ENCODE assay signal across 1 cellular context in the genomic region with DNA sequence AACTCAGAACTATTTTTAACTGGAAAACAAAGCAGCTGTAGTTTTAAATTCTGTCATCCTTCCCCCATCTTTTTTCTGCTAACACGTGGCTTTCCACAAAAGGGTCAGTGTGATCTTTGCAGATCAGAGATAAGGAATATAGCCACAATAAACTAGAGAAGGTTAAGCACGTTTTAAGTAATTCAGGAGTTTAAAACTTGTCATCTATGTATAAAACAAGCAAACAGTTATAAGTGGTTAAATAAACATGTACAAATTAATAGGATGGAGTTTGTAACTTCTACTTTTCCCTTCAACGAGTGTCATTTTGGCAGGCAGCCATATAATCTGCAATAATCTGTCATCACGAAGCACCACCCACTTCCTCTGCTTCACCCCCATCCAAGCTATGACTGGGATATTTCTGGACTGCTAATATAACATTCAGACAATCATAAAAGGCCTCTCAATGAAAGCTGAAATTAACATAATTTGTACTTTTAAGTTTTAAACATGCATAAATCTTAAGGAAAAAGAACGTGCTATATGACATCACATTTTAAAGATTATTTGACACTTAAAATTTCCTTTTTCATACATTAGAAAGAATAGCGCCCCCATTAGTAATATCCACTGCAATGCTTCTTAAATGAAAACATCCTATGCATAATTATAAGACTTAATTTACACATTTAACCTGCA.
A peak's percentile ranks its signal among the peaks of the same experiment; 100 is the strongest.
TF ChIP-seq lines count a peak whose summit lies in the region.

No MANE protein-coding gene starts in this region.

TF ChIP-seq in K562, 482 proteins besides CTCF, POLR2A, EP300 and RAD21 (continued from another document and continues in another):
- TF ChIP-seq, protein P1, sequence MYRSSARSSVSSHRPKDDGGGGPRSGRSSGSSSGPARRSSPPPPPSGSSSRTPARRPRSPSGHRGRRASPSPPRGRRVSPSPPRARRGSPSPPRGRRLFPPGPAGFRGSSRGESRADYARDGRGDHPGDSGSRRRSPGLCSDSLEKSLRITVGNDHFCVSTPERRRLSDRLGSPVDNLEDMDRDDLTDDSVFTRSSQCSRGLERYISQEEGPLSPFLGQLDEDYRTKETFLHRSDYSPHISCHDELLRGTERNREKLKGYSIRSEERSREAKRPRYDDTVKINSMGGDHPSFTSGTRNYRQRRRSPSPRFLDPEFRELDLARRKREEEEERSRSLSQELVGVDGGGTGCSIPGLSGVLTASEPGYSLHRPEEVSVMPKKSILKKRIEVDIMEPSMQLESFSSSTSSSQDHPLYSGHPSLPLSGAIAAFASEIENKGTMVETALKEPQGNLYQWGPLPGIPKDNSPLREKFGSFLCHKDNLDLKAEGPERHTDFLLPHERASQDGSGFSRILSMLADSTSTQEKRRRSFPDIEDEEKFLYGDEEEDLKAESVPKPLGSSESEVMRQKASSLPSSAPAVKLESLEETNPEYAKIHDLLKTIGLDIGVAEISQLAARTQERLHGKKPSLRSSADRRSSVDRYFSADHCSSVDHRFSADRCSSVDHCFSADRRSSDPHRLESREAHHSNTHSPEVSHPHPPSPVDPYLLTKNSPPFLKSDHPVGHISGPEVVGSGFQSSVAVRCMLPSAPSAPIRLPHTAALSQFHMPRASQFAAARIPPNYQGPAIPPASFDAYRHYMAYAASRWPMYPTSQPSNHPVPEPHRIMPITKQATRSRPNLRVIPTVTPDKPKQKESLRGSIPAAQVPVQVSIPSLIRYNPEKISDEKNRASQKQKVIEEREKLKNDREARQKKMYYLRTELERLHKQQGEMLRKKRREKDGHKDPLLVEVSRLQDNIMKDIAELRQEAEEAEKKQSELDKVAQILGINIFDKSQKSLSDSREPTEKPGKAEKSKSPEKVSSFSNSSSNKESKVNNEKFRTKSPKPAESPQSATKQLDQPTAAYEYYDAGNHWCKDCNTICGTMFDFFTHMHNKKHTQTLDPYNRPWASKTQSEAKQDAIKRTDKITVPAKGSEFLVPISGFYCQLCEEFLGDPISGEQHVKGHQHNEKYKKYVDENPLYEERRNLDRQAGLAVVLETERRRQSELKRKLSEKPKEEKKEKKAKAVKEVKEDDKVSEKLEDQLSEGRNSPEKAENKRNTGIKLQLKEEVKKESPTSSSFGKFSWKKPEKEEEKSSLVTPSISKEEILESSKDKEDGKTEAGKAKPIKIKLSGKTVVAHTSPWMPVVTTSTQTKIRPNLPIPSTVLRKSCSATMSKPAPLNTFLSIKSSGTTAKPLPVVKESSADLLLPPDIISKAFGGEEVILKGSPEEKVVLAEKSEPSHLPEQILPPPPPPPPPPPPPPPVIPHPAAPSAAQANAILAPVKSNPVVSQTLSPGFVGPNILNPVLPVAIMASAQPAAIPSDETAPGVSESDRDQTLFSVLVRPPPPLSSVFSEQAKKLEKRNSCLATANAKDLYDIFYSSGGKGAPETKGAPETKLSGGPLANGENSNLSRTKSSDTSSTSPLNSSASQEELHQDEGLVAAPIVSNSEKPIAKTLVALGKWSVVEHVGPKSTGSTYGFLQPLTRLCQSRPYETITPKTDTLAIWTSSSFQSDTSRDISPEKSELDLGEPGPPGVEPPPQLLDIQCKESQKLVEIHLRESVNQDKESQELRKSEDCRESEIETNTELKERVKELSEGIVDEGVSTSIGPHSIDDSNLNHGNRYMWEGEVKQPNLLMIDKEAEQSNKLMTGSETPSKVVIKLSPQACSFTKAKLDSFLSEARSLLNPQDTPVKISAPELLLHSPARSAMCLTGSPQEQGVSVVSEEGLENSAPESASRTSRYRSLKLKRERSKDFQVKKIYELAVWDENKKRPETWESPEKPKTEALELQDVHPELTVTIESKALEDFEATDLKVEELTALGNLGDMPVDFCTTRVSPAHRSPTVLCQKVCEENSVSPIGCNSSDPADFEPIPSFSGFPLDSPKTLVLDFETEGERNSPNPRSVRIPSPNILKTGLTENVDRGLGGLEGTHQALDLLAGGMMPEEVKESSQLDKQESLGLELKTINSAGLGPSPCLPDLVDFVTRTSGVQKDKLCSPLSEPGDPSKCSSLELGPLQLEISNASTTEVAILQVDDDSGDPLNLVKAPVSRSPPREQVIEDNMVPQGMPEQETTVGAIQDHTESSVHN (IDR thresholded peaks at IDR 0.05; ENCODE audit: borderline replicate concordance in 1 of 2, low read depth in 1 of 2): peak in 1 of 2 experiments; percentile 68; a peak in 2 of 4 replicates
- TF ChIP-seq MGA (IDR thresholded peaks at IDR 0.05) (peak; percentile 82), GATA2 (CRISPR knock-in tag; IDR thresholded peaks at IDR 0.05) (peak; percentile 84), FOXK1 (CRISPR knock-in tag; IDR thresholded peaks at IDR 0.05; ENCODE audit: borderline replicate concordance) (no peak), E2F8 (IDR thresholded peaks at IDR 0.05; ENCODE audit: low read depth, partially characterized antibody) (peak; percentile 30), LARP7 (IDR thresholded peaks at IDR 0.05) (no peak), RBM15 (IDR thresholded peaks at IDR 0.05; ENCODE audit: insufficient read depth, low read length) (no peak), ZNF354B (CRISPR knock-in tag; IDR thresholded peaks at IDR 0.05) (no peak), KLF6 (CRISPR knock-in tag; IDR thresholded peaks at IDR 0.05; ENCODE audit: borderline replicate concordance) (no peak), NCOA1 (IDR thresholded peaks at IDR 0.05; ENCODE audit: low read depth) (no peak)
- TF ChIP-seq, protein P2, sequence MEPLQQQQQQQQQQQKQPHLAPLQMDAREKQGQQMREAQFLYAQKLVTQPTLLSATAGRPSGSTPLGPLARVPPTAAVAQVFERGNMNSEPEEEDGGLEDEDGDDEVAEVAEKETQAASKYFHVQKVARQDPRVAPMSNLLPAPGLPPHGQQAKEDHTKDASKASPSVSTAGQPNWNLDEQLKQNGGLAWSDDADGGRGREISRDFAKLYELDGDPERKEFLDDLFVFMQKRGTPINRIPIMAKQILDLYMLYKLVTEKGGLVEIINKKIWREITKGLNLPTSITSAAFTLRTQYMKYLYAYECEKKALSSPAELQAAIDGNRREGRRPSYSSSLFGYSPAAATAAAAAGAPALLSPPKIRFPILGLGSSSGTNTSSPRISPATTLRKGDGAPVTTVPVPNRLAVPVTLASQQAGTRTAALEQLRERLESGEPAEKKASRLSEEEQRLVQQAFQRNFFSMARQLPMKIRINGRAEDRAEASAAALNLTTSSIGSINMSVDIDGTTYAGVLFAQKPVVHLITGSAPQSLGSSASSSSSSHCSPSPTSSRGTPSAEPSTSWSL (CRISPR knock-in tag; IDR thresholded peaks at IDR 0.05; ENCODE audit: borderline replicate concordance): no peak
- TF ChIP-seq, protein P3, sequence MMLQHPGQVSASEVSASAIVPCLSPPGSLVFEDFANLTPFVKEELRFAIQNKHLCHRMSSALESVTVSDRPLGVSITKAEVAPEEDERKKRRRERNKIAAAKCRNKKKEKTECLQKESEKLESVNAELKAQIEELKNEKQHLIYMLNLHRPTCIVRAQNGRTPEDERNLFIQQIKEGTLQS (IDR thresholded peaks at IDR 0.05): peak; percentile 79
- TF ChIP-seq, protein P3 (CRISPR knock-in tag; conservative IDR thresholded peaks at IDR 0.05): no peak
- TF ChIP-seq, protein P4, sequence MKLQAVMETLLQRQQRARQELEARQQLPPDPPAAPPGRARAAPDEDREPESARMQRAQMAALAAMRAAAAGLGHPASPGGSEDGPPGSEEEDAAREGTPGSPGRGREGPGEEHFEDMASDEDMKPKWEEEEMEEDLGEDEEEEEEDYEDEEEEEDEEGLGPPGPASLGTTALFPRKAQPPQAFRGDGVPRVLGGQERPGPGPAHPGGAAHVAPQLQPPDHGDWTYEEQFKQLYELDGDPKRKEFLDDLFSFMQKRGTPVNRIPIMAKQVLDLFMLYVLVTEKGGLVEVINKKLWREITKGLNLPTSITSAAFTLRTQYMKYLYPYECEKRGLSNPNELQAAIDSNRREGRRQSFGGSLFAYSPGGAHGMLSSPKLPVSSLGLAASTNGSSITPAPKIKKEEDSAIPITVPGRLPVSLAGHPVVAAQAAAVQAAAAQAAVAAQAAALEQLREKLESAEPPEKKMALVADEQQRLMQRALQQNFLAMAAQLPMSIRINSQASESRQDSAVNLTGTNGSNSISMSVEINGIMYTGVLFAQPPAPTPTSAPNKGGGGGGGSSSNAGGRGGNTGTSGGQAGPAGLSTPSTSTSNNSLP (IDR thresholded peaks at IDR 0.05; ENCODE audit: borderline replicate concordance, low read depth, low read length): peak; percentile 98
